ENCODE assay signal across 13 cellular contexts in the genomic region with DNA sequence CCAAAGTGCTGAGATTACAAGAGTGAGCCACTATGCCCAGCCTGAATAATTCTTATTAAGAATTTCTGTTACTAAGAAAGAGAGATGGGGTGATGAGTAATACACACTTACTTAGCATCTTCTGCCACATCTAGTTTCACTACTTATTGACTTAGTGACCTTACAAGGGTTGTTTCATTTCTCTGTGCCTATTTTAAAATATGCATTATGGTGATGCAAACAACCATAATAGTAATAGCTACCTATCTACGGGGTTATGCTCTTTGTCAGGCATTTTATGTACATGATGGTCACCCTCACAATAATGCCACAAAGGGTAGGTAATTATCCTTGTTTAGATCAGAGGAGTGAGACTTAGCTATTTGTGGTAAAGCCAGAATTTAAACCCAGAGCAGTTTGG.
DNase-seq lines count a peak whose midpoint lies in the region; ATAC-seq, FAIRE-seq and TF ChIP-seq lines count a peak whose summit lies in the region.
"Had no signal": no experiment of that assay in that cellular context is flagged by ENCODE, and none has a peak within 500 bp of the region (broad histone marks: within the 10 kb centered on the region; RNA-seq: fewer than 3 reads in every experiment).

No MANE protein-coding gene starts in this region.

- H3K4me3 ChIP-seq in GM12865 (ENCODE audit: low read depth, low read length) (no peak overlapping the region), small intestine (ENCODE audit: low read depth in 1 of 2, low read length in 2 of 2) (no peak overlapping the region)
- H3K4me3 ChIP-seq: colonic mucosa, thyroid gland had no signal

- no peaks in the 10 kb centered on the region for H3K36me3 ChIP-seq in small intestine (ENCODE audit: control insufficient read depth in 2 of 2, insufficient read depth in 2 of 2, low read length in 2 of 2)
- H3K36me3 ChIP-seq: colonic mucosa, thyroid gland had no signal

- H3K4me1 ChIP-seq in small intestine (ENCODE audit: control insufficient read depth in 2 of 2, insufficient read depth in 1 of 2, low read depth in 1 of 2, low read length in 1 of 2) = no peaks in the 10 kb centered on the region
- H3K4me1 ChIP-seq: colonic mucosa, thyroid gland had no signal

- H3K9me3 ChIP-seq in small intestine (ENCODE audit: control insufficient read depth, low read depth) = no peaks in the 10 kb centered on the region
- H3K9me3 ChIP-seq: colonic mucosa, thyroid gland had no signal

- 61 to 69% (median 61%) methylated on average over 1 of the region's 1 CpG for WGBS in small intestine, 3 donors

- no peak overlapping the region for H3K27ac ChIP-seq in small intestine (ENCODE audit: low read depth in 1 of 2, low read length in 1 of 2)
- H3K27ac ChIP-seq: colonic mucosa, thyroid gland had no signal

- ATAC-seq in GM19043 (IDR thresholded peaks at IDR 0.05; ENCODE audit: low read depth, unreplicated experiment) (peak; percentile 82), HG02588 (IDR thresholded peaks at IDR 0.05; ENCODE audit: unreplicated experiment) (peak; percentile 91), HG03280 (IDR thresholded peaks at IDR 0.05; ENCODE audit: unreplicated experiment) (peak; percentile 96)

- no peak for FAIRE-seq in small intestine (lab: Jason Lieb, UNC)
- FAIRE-seq: islet of Langerhans had no signal

- H3K27me3 ChIP-seq in small intestine (ENCODE audit: control insufficient read depth in 2 of 2, insufficient read depth in 2 of 2, low read length in 2 of 2) = no peaks in the 10 kb centered on the region
- H3K27me3 ChIP-seq: colonic mucosa, thyroid gland had no signal

- DNase-seq in GM12865 (ENCODE audit: low read depth) = peak; percentile 30
- no peak for DNase-seq in GF-D8 (lab: John Stamatoyannopoulos, UW)
- DNase-seq in NK-92 (lab: John Stamatoyannopoulos, UW; ENCODE audit: unreplicated experiment) = no peak
- no peak for DNase-seq in small intestine
- DNase-seq in stimulated activated CD8-positive, alpha-beta memory T cell treated with anti-CD3 and anti-CD28 coated beads, Interleukin-4, amount 100 ng/mL, for 48 hours = no peak
- DNase-seq: colonic mucosa, NCI-H1436, retina, thyroid gland had no signal

- no peak for TF ChIP-seq CTCF in GM12865 (IDR thresholded peaks at IDR 0.05; ENCODE audit: insufficient read depth, low read depth, low read length, missing control alignments)
